1 cellular context compared by ENCODE assay signal in genomic region chr15:48190932-48191573, GRCh38.
TF ChIP-seq lines count a peak whose summit lies in the region.

No MANE protein-coding gene starts in this region.

TF ChIP-seq in endothelial cell of umbilical vein, 7 proteins besides CTCF, POLR2A, EP300 and RAD21:
- TF ChIP-seq MAX (IDR thresholded peaks at IDR 0.05; ENCODE audit: insufficient read depth, insufficient read length), result no peak
- TF ChIP-seq POLR2AphosphoS5 (IDR thresholded peaks at IDR 0.05; ENCODE audit: insufficient read depth, low read depth, low read length), result no peak
- TF ChIP-seq JUN (IDR thresholded peaks at IDR 0.05; ENCODE audit: borderline replicate concordance, insufficient read depth, insufficient read length, low read depth), result no peak
- TF ChIP-seq GATA2 (IDR thresholded peaks at IDR 0.05; ENCODE audit: insufficient read depth, insufficient read length, low read depth, low read length), result no peak
- TF ChIP-seq EZH2 (IDR thresholded peaks at IDR 0.05; ENCODE audit: borderline replicate concordance, low read depth, low read length, severe bottlenecking), result no peak
- TF ChIP-seq FOS (IDR thresholded peaks at IDR 0.05; ENCODE audit: borderline replicate concordance, insufficient read depth, low read length), result no peak
- TF ChIP-seq MYC (IDR thresholded peaks at IDR 0.05; ENCODE audit: low read depth, low read length), result no peak
